21 cellular contexts compared by ENCODE assay signal in genomic region chr14:78107171-78107570, GRCh38.
A peak's percentile ranks its signal among the peaks of the same experiment; 100 is the strongest.
DNase-seq lines count a peak whose midpoint lies in the region; ATAC-seq, FAIRE-seq and TF ChIP-seq lines count a peak whose summit lies in the region.
"Had no signal": no experiment of that assay in that cellular context is flagged by ENCODE, and none has a peak within 500 bp of the region (broad histone marks: within the 10 kb centered on the region; RNA-seq: fewer than 3 reads in every experiment).

No MANE protein-coding gene starts in this region.

- no peak overlapping the region for H3K27ac ChIP-seq in GM23338 (ENCODE audit: low read depth)
- no peak overlapping the region for H3K27ac ChIP-seq in H1 (ENCODE audit: low read depth, low read length)
- H3K27ac ChIP-seq in mesendoderm (ENCODE audit: low read depth, low read length), result no peak overlapping the region
- H3K27ac ChIP-seq in brain microvascular endothelial cell, result no peak overlapping the region
- H3K27ac ChIP-seq: BLaER1, C4-2B had no signal

- H3K4me1 ChIP-seq in GM23338 (ENCODE audit: insufficient read depth) (no peaks in the 10 kb centered on the region), H1 (replicated peaks in 1 of 4; ENCODE audit: control insufficient read depth in 3 of 4, insufficient read depth in 4 of 4, low read length in 3 of 4) (peaks cover 0 to 2% (median 0%) of the 10 kb centered on the region in 4 experiments; a peak in 2 of 7 replicates), mesendoderm (ENCODE audit: control insufficient read depth, low read depth, low read length) (no peaks in the 10 kb centered on the region)
- H3K4me1 ChIP-seq: Caco-2 had no signal

- no peak for FAIRE-seq in H1 (lab: Jason Lieb, UNC)
- FAIRE-seq: D721Med, GM12891, GM18507 had no signal

- TF ChIP-seq CTCF in GM23338 (conservative IDR thresholded peaks at IDR 0.05; ENCODE audit: low read depth in 2 of 2) (no peak), H1 (IDR thresholded peaks at IDR 0.05; ENCODE audit: control extremely low read depth in 1 of 3, insufficient read depth in 1 of 3, low read depth in 1 of 3, low read length in 3 of 3) (no peak), brain microvascular endothelial cell (IDR thresholded peaks at IDR 0.05; ENCODE audit: low read depth, low read length, missing control alignments) (no peak)

- no peak overlapping the region for H2BK15ac ChIP-seq in H1 (ENCODE audit: low read length)
- H2BK15ac ChIP-seq in mesendoderm (replicated peaks; ENCODE audit: low read depth), result no peak overlapping the region

- H2BK12ac ChIP-seq in H1 (ENCODE audit: low read depth, low read length), result no peak overlapping the region

- H2BK20ac ChIP-seq in H1 (ENCODE audit: low read length), result no peak overlapping the region

- TF ChIP-seq RAD21 in H1 (IDR thresholded peaks at IDR 0.05 in 1 of 2, conservative IDR thresholded peaks at IDR 0.05 in 1 of 2; ENCODE audit: low read depth in 2 of 2, low read length in 2 of 2), result no peak

- no peak overlapping the region for H3K9ac ChIP-seq in H1 (replicated peaks in 1 of 4; ENCODE audit: extremely low read depth in 1 of 4, low read depth in 3 of 4, low read length in 3 of 4)
- no peak overlapping the region for H3K9ac ChIP-seq in mesendoderm (ENCODE audit: low read length)
- H3K9ac ChIP-seq: BLaER1 had no signal

- H3K36me3 Mint-ChIP-seq in GM23338 (ENCODE audit: low read depth), result no peaks in the 10 kb centered on the region
- H3K36me3 Mint-ChIP-seq in activated naive CD8-positive, alpha-beta T cell treated with anti-CD3 and anti-CD28 coated beads, Interleukin-2, amount 50 U/mL, for 24 hours (ENCODE audit: low read depth), result no peaks in the 10 kb centered on the region
- H3K36me3 Mint-ChIP-seq: CD4-positive, CD25-positive, alpha-beta regulatory T cell; CD8-positive, alpha-beta T cell had no signal

- no peaks in the 10 kb centered on the region for H3K79me2 ChIP-seq in GM23338 (replicated peaks; ENCODE audit: insufficient read depth)
- no peaks in the 10 kb centered on the region for H3K79me2 ChIP-seq in H1 (ENCODE audit: control insufficient read depth in 1 of 2, insufficient read depth in 2 of 2, low read length in 2 of 2)
- no peaks in the 10 kb centered on the region for H3K79me2 ChIP-seq in mesendoderm (ENCODE audit: control insufficient read depth, insufficient read depth, low read length)

- H2BK5ac ChIP-seq in H1 (ENCODE audit: low read depth, low read length), result no peak overlapping the region
- H2BK5ac ChIP-seq in mesendoderm (ENCODE audit: low read length), result no peak overlapping the region

- 0 out of 2 replicates have a peak overlapping the region, but pooled peaks have one; percentile 56 for H2AFZ ChIP-seq in GM23338
- no peak overlapping the region for H2AFZ ChIP-seq in H1 (ENCODE audit: low read length)

- H4K20me1 ChIP-seq in GM23338 (replicated peaks; ENCODE audit: insufficient read depth) (no peaks in the 10 kb centered on the region), H1 (replicated peaks in 1 of 2; ENCODE audit: control insufficient read depth in 1 of 2, insufficient read depth in 2 of 2, low read length in 2 of 2) (no peaks in the 10 kb centered on the region)
- H4K20me1 ChIP-seq: BLaER1 had no signal

- H3K36me3 ChIP-seq in GM23338 (ENCODE audit: insufficient read depth), result no peaks in the 10 kb centered on the region
- no peaks in the 10 kb centered on the region for H3K36me3 ChIP-seq in H1 (ENCODE audit: control insufficient read depth in 2 of 4, insufficient read depth in 4 of 4, low read length in 3 of 4)
- no peaks in the 10 kb centered on the region for H3K36me3 ChIP-seq in mesendoderm (ENCODE audit: control insufficient read depth, insufficient read depth, low read length)
- H3K36me3 ChIP-seq in brain microvascular endothelial cell (replicated peaks), result no peaks in the 10 kb centered on the region
- H3K36me3 ChIP-seq: BLaER1 had no signal

- TF ChIP-seq EP300 in H1 (IDR thresholded peaks at IDR 0.05; ENCODE audit: borderline replicate concordance in 1 of 2, low read depth in 2 of 2, low read length in 2 of 2), result no peak

- CTCF ChIA-PET in H1 (lab: Charles Lee; ENCODE audit: partially characterized antibody), result no interaction called here

- H3K79me1 ChIP-seq in H1 (ENCODE audit: low read depth, low read length), result no peaks in the 10 kb centered on the region; the same call in 1 of the 2 replicates
- no peaks in the 10 kb centered on the region for H3K79me1 ChIP-seq in mesendoderm (ENCODE audit: low read length)

- no peak overlapping the region for H4K91ac ChIP-seq in H1 (replicated peaks; ENCODE audit: insufficient read length, low read length)

- no peak for ATAC-seq in GM23338
- ATAC-seq in activated naive CD8-positive, alpha-beta T cell treated with anti-CD3 and anti-CD28 coated beads, Interleukin-2, amount 50 U/mL, for 24 hours, result no peak
- ATAC-seq: CD8-positive, alpha-beta T cell; HCT116 had no signal

- H3K4me3 ChIP-seq in GM23338 (no peak overlapping the region), H1 (ENCODE audit: extremely low read depth in 1 of 4, insufficient read depth in 2 of 4, low read depth in 3 of 4, low read length in 4 of 4) (no peak overlapping the region), mesendoderm (ENCODE audit: low read length) (no peak overlapping the region), brain microvascular endothelial cell (ENCODE audit: low read depth, low read length) (no peak overlapping the region)
- H3K4me3 ChIP-seq: BLaER1 had no signal

- H3K9me3 ChIP-seq in H1 (ENCODE audit: insufficient read depth in 2 of 2, low read depth in 1 of 2, low read length in 1 of 2), result no peaks in the 10 kb centered on the region
- H3K9me3 ChIP-seq: BLaER1, Caco-2 had no signal

- in situ Hi-C loops in brain microvascular endothelial cell (cut with HindIII; ENCODE audit: low pct_ligation_motif_present, low sequenced_read_pairs), result no loop called here

- H3K4me3 Mint-ChIP-seq in GM23338, result no peak overlapping the region
- no peak overlapping the region for H3K4me3 Mint-ChIP-seq in activated naive CD8-positive, alpha-beta T cell treated with anti-CD3 and anti-CD28 coated beads, Interleukin-2, amount 50 U/mL, for 24 hours
- H3K4me3 Mint-ChIP-seq: B cell; CD4-positive, CD25-positive, alpha-beta regulatory T cell; CD8-positive, alpha-beta T cell; H9 had no signal

- H4K5ac ChIP-seq in H1 (ENCODE audit: insufficient read length, low read depth, low read length), result no peak overlapping the region
- no peak overlapping the region for H4K5ac ChIP-seq in mesendoderm (ENCODE audit: low read length)

- H4K8ac ChIP-seq in H1 (ENCODE audit: extremely low read depth, insufficient read depth, low read length) (no peak overlapping the region), mesendoderm (ENCODE audit: low read depth, low read length) (no peak overlapping the region)

- H3K14ac ChIP-seq in H1 (ENCODE audit: insufficient read length), result no peak overlapping the region

- H3K27ac Mint-ChIP-seq in GM23338, result no peak overlapping the region
- no peak overlapping the region for H3K27ac Mint-ChIP-seq in activated naive CD8-positive, alpha-beta T cell treated with anti-CD3 and anti-CD28 coated beads, Interleukin-2, amount 50 U/mL, for 24 hours
- H3K27ac Mint-ChIP-seq: B cell; CD4-positive, CD25-positive, alpha-beta regulatory T cell; CD8-positive, alpha-beta T cell; H9 had no signal

- no peaks in the 10 kb centered on the region for H3F3A ChIP-seq in GM23338 (replicated peaks; ENCODE audit: low read depth)

- 0 out of 3 replicates have a peak, but pooled peaks cover 3% of the 10 kb centered on the region for H3K4me1 Mint-ChIP-seq in GM23338
- no peaks in the 10 kb centered on the region for H3K4me1 Mint-ChIP-seq in activated naive CD8-positive, alpha-beta T cell treated with anti-CD3 and anti-CD28 coated beads, Interleukin-2, amount 50 U/mL, for 24 hours
- H3K4me1 Mint-ChIP-seq: B cell; CD4-positive, CD25-positive, alpha-beta regulatory T cell had no signal

- POLR2A ChIA-PET in H1 (lab: Charles Lee; ENCODE audit: partially characterized antibody), result no interaction called here

- no peak overlapping the region for H2AK5ac ChIP-seq in H1 (ENCODE audit: low read depth, low read length)
- H2AK5ac ChIP-seq in mesendoderm (ENCODE audit: low read length), result no peak overlapping the region

- 0 out of 2 replicates have a peak, but pooled peaks cover 3% of the 10 kb centered on the region for H3K9me2 ChIP-seq in GM23338 (ENCODE audit: insufficient read depth)

- H3K23ac ChIP-seq in H1 (ENCODE audit: insufficient read length) (no peak overlapping the region), mesendoderm (ENCODE audit: low read length) (no peak overlapping the region)

- H2BK120ac ChIP-seq in H1 (replicated peaks; ENCODE audit: low read depth, low read length) (no peak overlapping the region), mesendoderm (ENCODE audit: low read depth, low read length) (no peak overlapping the region)

- H3K56ac ChIP-seq in H1 (replicated peaks; ENCODE audit: insufficient read length, low read depth, low read length) (no peak overlapping the region), mesendoderm (ENCODE audit: low read length) (no peak overlapping the region)

- DNase-seq in GM23338 (ENCODE audit: low spot score) (no peak), H1 (ENCODE audit: low read depth in 1 of 2, low spot score in 2 of 2) (no peak), mesendoderm (peak; percentile 31), DMS153 (lab: John Stamatoyannopoulos, UW) (no peak), brain microvascular endothelial cell (no peak)
- DNase-seq in activated naive CD8-positive, alpha-beta T cell treated with anti-CD3 and anti-CD28 coated beads, Interleukin-2, amount 50 U/mL, for 24 hours, result no peak
- DNase-seq: Caco-2; CD4-positive, CD25-positive, alpha-beta regulatory T cell; CD8-positive, alpha-beta T cell; DMS 273 treated with DMSO at 0.1 percent for 48 hours; DMS53; DMS79 treated with DMSO at 0.1 percent for 48 hours; GF-D8; H9 had no signal

- no peaks in the 10 kb centered on the region for H3K9me3 Mint-ChIP-seq in GM23338
- H3K9me3 Mint-ChIP-seq in activated naive CD8-positive, alpha-beta T cell treated with anti-CD3 and anti-CD28 coated beads, Interleukin-2, amount 50 U/mL, for 24 hours, result no peaks in the 10 kb centered on the region
- H3K9me3 Mint-ChIP-seq: CD8-positive, alpha-beta T cell; H9 had no signal

- H3K18ac ChIP-seq in H1 (ENCODE audit: extremely low read depth, low read length), result no peak overlapping the region
- H3K18ac ChIP-seq in mesendoderm (ENCODE audit: low read length), result no peak overlapping the region

- H3K4ac ChIP-seq in H1 (replicated peaks; ENCODE audit: insufficient read length, low read depth, low read length) (no peak overlapping the region), mesendoderm (ENCODE audit: low read depth, low read length) (no peak overlapping the region)

- H3K27me3 Mint-ChIP-seq in GM23338 (ENCODE audit: insufficient read depth, low read depth, poor library complexity), result no peaks in the 10 kb centered on the region
- peaks cover 2% of the 10 kb centered on the region for H3K27me3 Mint-ChIP-seq in activated naive CD8-positive, alpha-beta T cell treated with anti-CD3 and anti-CD28 coated beads, Interleukin-2, amount 50 U/mL, for 24 hours
- H3K27me3 Mint-ChIP-seq: B cell; CD4-positive, CD25-positive, alpha-beta regulatory T cell had no signal

- no peak for TF ChIP-seq POLR2A in H1 (IDR thresholded peaks at IDR 0.05; ENCODE audit: control extremely low read depth in 1 of 2, low read depth in 2 of 2, low read length in 2 of 2)

- H3K4me2 ChIP-seq in GM23338 (no peak overlapping the region), H1 (ENCODE audit: insufficient read depth in 1 of 2, low read depth in 2 of 2, low read length in 2 of 2) (no peak overlapping the region), mesendoderm (ENCODE audit: low read length) (no peak overlapping the region)
- H3K4me2 ChIP-seq: BLaER1 had no signal

- H3K27me3 ChIP-seq in GM23338 (ENCODE audit: insufficient read depth), result no peaks in the 10 kb centered on the region
- H3K27me3 ChIP-seq in H1 (replicated peaks in 1 of 4; ENCODE audit: control insufficient read depth in 3 of 4, extremely low read depth in 1 of 4, insufficient read depth in 3 of 4, low read length in 3 of 4), result no peaks in the 10 kb centered on the region
- H3K27me3 ChIP-seq in mesendoderm (ENCODE audit: insufficient read depth, low read length, poor library complexity), result no peaks in the 10 kb centered on the region
- no peaks in the 10 kb centered on the region for H3K27me3 ChIP-seq in brain microvascular endothelial cell (replicated peaks)
- H3K27me3 ChIP-seq: BLaER1 had no signal

- H3K23me2 ChIP-seq in H1 (ENCODE audit: low read depth, low read length), result peaks cover 2% of the 10 kb centered on the region; the same call in 1 of the 2 replicates
